In the genomic region with DNA sequence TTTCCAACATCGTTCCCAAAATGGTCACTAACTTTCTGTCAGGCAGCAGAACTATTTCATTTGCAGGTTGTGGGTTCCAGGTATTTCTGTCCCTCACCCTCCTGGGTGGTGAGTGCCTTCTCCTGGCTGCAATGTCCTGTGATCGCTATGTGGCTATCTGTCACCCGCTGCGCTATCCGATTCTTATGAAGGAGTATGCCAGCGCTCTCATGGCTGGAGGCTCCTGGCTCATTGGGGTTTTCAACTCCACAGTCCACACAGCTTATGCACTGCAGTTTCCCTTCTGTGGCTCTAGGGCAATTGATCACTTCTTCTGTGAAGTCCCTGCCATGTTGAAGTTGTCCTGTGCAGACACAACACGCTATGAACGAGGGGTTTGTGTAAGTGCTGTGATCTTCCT, we compare ENCODE assay signal across 34 cellular contexts. TPM values are rescaled to one million over a fixed set of nuclear protein-coding genes. Genes with fewer than 3 reads are reported as not detected.
"Had no signal": no experiment of that assay in that cellular context is flagged by ENCODE, and none has a peak within 500 bp of the region (broad histone marks: within the 10 kb centered on the region; RNA-seq: fewer than 3 reads in every experiment).

No MANE protein-coding gene starts in this region.

- ATAC-seq: stimulated activated effector memory CD8-positive, alpha-beta T cell treated with anti-CD3 and anti-CD28 coated beads, Interleukin-12 subunit alpha, Interleukin-12 subunit beta, amount 100 ng/mL, for 72 hours; stimulated activated memory B cell treated with anti-CD40 and anti-IgM and Interleukin-4, amounts not matched to agents 10 μg/mL and 1 μg/mL and 100 μg/mL, for 72 hours; stimulated activated naive B cell treated with anti-CD40 and anti-IgM and Interleukin-4, amounts not matched to agents 10 μg/mL and 1 μg/mL and 100 μg/mL, for 72 hours; stimulated activated naive CD8-positive, alpha-beta T cell treated with anti-CD3 and anti-CD28 coated beads, Interleukin-15, amount 100 ng/mL, for 72 hours; stimulated activated naive CD8-positive, alpha-beta T cell treated with anti-CD3 and anti-CD28 coated beads, Interleukin-15, Interleukin-2, amounts not matched to agents 100 U/mL and 50 U/mL, for 24 hours; upper lobe of right lung had no signal

- H3K27me3 ChIP-seq: suprapubic skin, testis, thyroid gland, tibial nerve, transverse colon, upper lobe of left lung, upper lobe of right lung, uterus, vagina had no signal

- H3K36me3 ChIP-seq: stomach, suprapubic skin, thoracic aorta, thyroid gland, tibial artery, tibial nerve, transverse colon, upper lobe of left lung, upper lobe of right lung, uterus, vagina had no signal

- H3K27ac ChIP-seq: stomach, suprapubic skin, testis, thoracic aorta, thyroid gland, tibial artery, tibial nerve, transverse colon, upper lobe of left lung, upper lobe of right lung, uterus, vagina had no signal

- DNase-seq: stimulated activated CD4-positive, alpha-beta T cell treated with anti-CD3 and anti-CD28 coated beads, Interleukin-2, amount 100 ng/mL, for 48 hours; stimulated activated CD4-positive, alpha-beta T cell treated with anti-CD3 and anti-CD28 coated beads, Interleukin-4, amount 100 ng/mL, for 1 hour; stimulated activated CD4-positive, alpha-beta T cell treated with anti-CD3 and anti-CD28 coated beads, Interleukin-4, amount 100 ng/mL, for 24 hours; stimulated activated CD4-positive, alpha-beta T cell treated with anti-CD3 and anti-CD28 coated beads, Interleukin-4, amount 100 ng/mL, for 4 hours; stimulated activated CD8-positive, alpha-beta memory T cell treated with anti-CD3 and anti-CD28 coated beads, Interleukin-4, amount 100 ng/mL, for 48 hours; stimulated activated naive B cell treated with anti-CD40 and anti-IgM and Interleukin-4, amounts not matched to agents 10 μg/mL and 1 μg/mL and 100 μg/mL, for 72 hours; stimulated activated naive CD4-positive, alpha-beta T cell; stimulated activated naive CD4-positive, alpha-beta T cell treated with Interleukin-2 at 50 U/mL for 16 hours; stimulated activated naive CD8-positive, alpha-beta T cell treated with anti-CD3 and anti-CD28 coated beads, Interleukin-15, amount 100 ng/mL, for 72 hours; stimulated activated naive CD8-positive, alpha-beta T cell treated with anti-CD3 and anti-CD28 coated beads, Interleukin-15, Interleukin-2, amounts not matched to agents 100 U/mL and 50 U/mL, for 24 hours; stomach; substantia nigra; testis; thyroid gland; tibial artery; transverse colon; trophoblast cell; upper lobe of left lung; upper lobe of right lung; uterus had no signal

- H3K9me3 Mint-ChIP-seq: stimulated activated memory B cell treated with anti-CD40 and anti-IgM and Interleukin-4, amounts not matched to agents 10 μg/mL and 1 μg/mL and 100 μg/mL, for 72 hours; stimulated activated naive CD8-positive, alpha-beta T cell treated with anti-CD3 and anti-CD28 coated beads, Interleukin-15, amount 100 ng/mL, for 72 hours; type B pancreatic cell had no signal

- H3K9me3 ChIP-seq: suprapubic skin, testis, thoracic aorta, thyroid gland, transverse colon, upper lobe of right lung, uterus, vagina had no signal

- H3K4me3 ChIP-seq: stomach, suprapubic skin, testis, thoracic aorta, thyroid gland, tibial artery, tibial nerve, transverse colon, upper lobe of left lung, upper lobe of right lung, uterus, vagina had no signal

- H3K4me3 Mint-ChIP-seq: stimulated activated effector memory CD8-positive, alpha-beta T cell treated with anti-CD3 and anti-CD28 coated beads, Interleukin-12 subunit alpha, Interleukin-12 subunit beta, amount 100 ng/mL, for 72 hours; stimulated activated memory B cell treated with anti-CD40 and anti-IgM and Interleukin-4, amounts not matched to agents 10 μg/mL and 1 μg/mL and 100 μg/mL, for 72 hours; stimulated activated naive B cell treated with anti-CD40 and anti-IgM and Interleukin-4, amounts not matched to agents 10 μg/mL and 1 μg/mL and 100 μg/mL, for 72 hours; stimulated activated naive CD8-positive, alpha-beta T cell treated with anti-CD3 and anti-CD28 coated beads, Interleukin-15, amount 100 ng/mL, for 72 hours; stimulated activated naive CD8-positive, alpha-beta T cell treated with anti-CD3 and anti-CD28 coated beads, Interleukin-15, Interleukin-2, amounts not matched to agents 100 ng/mL and 50 ng/mL, for 24 hours; type B pancreatic cell had no signal

- H3K36me3 Mint-ChIP-seq: stimulated activated effector memory CD8-positive, alpha-beta T cell treated with anti-CD3 and anti-CD28 coated beads, Interleukin-12 subunit alpha, Interleukin-12 subunit beta, amount 100 ng/mL, for 72 hours; stimulated activated memory B cell treated with anti-CD40 and anti-IgM and Interleukin-4, amounts not matched to agents 10 μg/mL and 1 μg/mL and 100 μg/mL, for 72 hours; type B pancreatic cell had no signal

- H3K4me1 ChIP-seq: stomach, suprapubic skin, testis, thyroid gland, tibial artery, tibial nerve, transverse colon, upper lobe of left lung, upper lobe of right lung, uterus, vagina had no signal

- FAIRE-seq: urothelium cell line had no signal

- H3K27me3 Mint-ChIP-seq: stimulated activated naive B cell treated with anti-CD40 and anti-IgM and Interleukin-4, amounts not matched to agents 10 μg/mL and 1 μg/mL and 100 μg/mL, for 72 hours; stimulated activated naive CD8-positive, alpha-beta T cell treated with anti-CD3 and anti-CD28 coated beads, Interleukin-15, amount 100 ng/mL, for 72 hours; stimulated activated naive CD8-positive, alpha-beta T cell treated with anti-CD3 and anti-CD28 coated beads, Interleukin-15, Interleukin-2, amounts not matched to agents 100 ng/mL and 50 ng/mL, for 24 hours; type B pancreatic cell had no signal

- H3K4me1 Mint-ChIP-seq: stimulated activated memory B cell treated with anti-CD40 and anti-IgM and Interleukin-4, amounts not matched to agents 10 μg/mL and 1 μg/mL and 100 μg/mL, for 72 hours; stimulated activated naive CD8-positive, alpha-beta T cell treated with anti-CD3 and anti-CD28 coated beads, Interleukin-15, amount 100 ng/mL, for 72 hours had no signal

- H3K27ac Mint-ChIP-seq: stimulated activated effector memory CD8-positive, alpha-beta T cell treated with anti-CD3 and anti-CD28 coated beads, Interleukin-12 subunit alpha, Interleukin-12 subunit beta, amount 100 ng/mL, for 72 hours; stimulated activated memory B cell treated with anti-CD40 and anti-IgM and Interleukin-4, amounts not matched to agents 10 μg/mL and 1 μg/mL and 100 μg/mL, for 72 hours; stimulated activated naive B cell treated with anti-CD40 and anti-IgM and Interleukin-4, amounts not matched to agents 10 μg/mL and 1 μg/mL and 100 μg/mL, for 72 hours; stimulated activated naive CD8-positive, alpha-beta T cell treated with anti-CD3 and anti-CD28 coated beads, Interleukin-15, amount 100 ng/mL, for 72 hours; stimulated activated naive CD8-positive, alpha-beta T cell treated with anti-CD3 and anti-CD28 coated beads, Interleukin-15, Interleukin-2, amounts not matched to agents 100 ng/mL and 50 ng/mL, for 24 hours; type B pancreatic cell had no signal

RNA-seq across cellular contexts. Expression of a gene that starts 9.3 kb away (rescaled TPM):
- total RNA-seq: subcutaneous adipose tissue, suprapubic skin, temporal lobe, thoracic aorta, tibial nerve, transverse colon, upper lobe of right lung, ureter, urinary bladder, uterus, vagina had no signal
- polyA plus RNA-seq: stomach, thymus, urinary bladder had no signal

RNA-seq across cellular contexts. Expression of a gene that starts 13.9 kb away (rescaled TPM):
- total RNA-seq: stomach, subcutaneous adipose tissue, suprapubic skin, temporal lobe, thoracic aorta, transverse colon, upper lobe of left lung, upper lobe of right lung, ureter, urinary bladder had no signal
- polyA plus RNA-seq: stomach, urinary bladder had no signal

RNA-seq across cellular contexts. Expression of a gene that starts 14.7 kb away (rescaled TPM):
- total RNA-seq: stomach, subcutaneous adipose tissue, thoracic aorta, transverse colon, upper lobe of left lung, upper lobe of right lung, ureter, uterus, vagina had no signal
- polyA plus RNA-seq: stomach, thymus, urinary bladder had no signal

RNA-seq across cellular contexts. Expression of a gene that starts 31.0 kb away (rescaled TPM):
- total RNA-seq: stomach, suprapubic skin, temporal lobe, thoracic aorta, tibial nerve, transverse colon, upper lobe of left lung, upper lobe of right lung, ureter, urinary bladder, uterus, vagina had no signal
- polyA plus RNA-seq: stomach, thymus, urinary bladder had no signal

RNA-seq across cellular contexts. Expression of a gene that starts 38.6 kb away (rescaled TPM):
- total RNA-seq: thoracic aorta, ureter had no signal
